ENCODE assay signal across 9 cellular contexts in the genomic region with DNA sequence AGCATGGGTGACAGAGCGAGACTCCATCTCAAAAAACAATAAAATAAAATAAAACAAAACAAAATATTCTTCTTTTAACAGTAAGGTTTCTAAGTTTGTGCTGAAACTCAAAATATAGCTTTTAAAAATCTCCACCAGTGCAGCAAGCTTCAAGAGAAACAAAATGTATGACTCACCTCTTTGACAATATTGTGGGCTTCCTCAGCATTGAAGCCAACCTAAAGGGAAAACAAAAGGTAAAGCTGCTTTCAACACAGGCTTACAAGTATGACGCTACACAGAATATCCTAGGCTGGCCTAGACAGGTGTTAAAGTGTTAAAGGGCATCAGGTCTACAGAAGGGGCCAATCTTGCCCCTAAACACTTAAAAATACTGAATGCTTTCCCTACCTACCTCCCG. TPM values are rescaled to one million over a fixed set of nuclear protein-coding genes. Genes with fewer than 3 reads are reported as not detected.
DNase-seq lines count a peak whose midpoint lies in the region; ATAC-seq, FAIRE-seq and TF ChIP-seq lines count a peak whose summit lies in the region.
"Had no signal": no experiment of that assay in that cellular context is flagged by ENCODE, and none has a peak within 500 bp of the region (broad histone marks: within the 10 kb centered on the region; RNA-seq: fewer than 3 reads in every experiment).

No MANE protein-coding gene starts in this region.

- no peak for TF ChIP-seq RAD21 in HCT116 (IDR thresholded peaks at IDR 0.05; ENCODE audit: low read depth)

- POLR2A ChIA-PET in HCT116 (lab: Charles Lee) (no interaction called here), endothelial cell of umbilical vein (lab: Charles Lee) (no interaction called here)

- H3K4me2 ChIP-seq in HCT116 (ENCODE audit: low read length), result peak overlapping the region; percentile 74
- peak overlapping the region; percentile 37 for H3K4me2 ChIP-seq in endothelial cell of umbilical vein (ENCODE audit: insufficient read depth, low read length)

- H3K27me3 ChIP-seq in HCT116 (ENCODE audit: insufficient read depth, low read length) (no peaks in the 10 kb centered on the region), endothelial cell of umbilical vein (ENCODE audit: control insufficient read depth in 2 of 2, insufficient read depth in 2 of 2, low read length in 2 of 2) (no peaks in the 10 kb centered on the region), psoas muscle (ENCODE audit: insufficient read depth in 3 of 3, low read length in 2 of 3) (peaks cover 0 to 7% (median 0%) of the 10 kb centered on the region in 3 donors)

- H3K9me3 ChIP-seq in HCT116 (ENCODE audit: control insufficient read depth in 1 of 2, insufficient read depth in 1 of 2, low read depth in 1 of 2, low read length in 2 of 2), result no peaks in the 10 kb centered on the region
- no peaks in the 10 kb centered on the region for H3K9me3 ChIP-seq in endothelial cell of umbilical vein (replicated peaks; ENCODE audit: control insufficient read depth, insufficient read depth, low read length)
- no peaks in the 10 kb centered on the region for H3K9me3 ChIP-seq in psoas muscle

- H3K9me2 ChIP-seq in HCT116 (ENCODE audit: insufficient read depth), result no peaks in the 10 kb centered on the region

- CTCF ChIA-PET in HCT116 (lab: Charles Lee) (no interaction called here), endothelial cell of umbilical vein (lab: Charles Lee) (interaction anchor here (1.1 to 1.2 kb wide), 2 partner anchors 23 to 65 kb away, joined by 3 read pairs; no protein-coding TSS in a partner anchor)

- no peaks in the 10 kb centered on the region for H3K36me3 ChIP-seq in HCT116 (ENCODE audit: control insufficient read depth in 1 of 2, insufficient read depth in 2 of 2, low read length in 2 of 2)
- no peaks in the 10 kb centered on the region for H3K36me3 ChIP-seq in endothelial cell of umbilical vein (ENCODE audit: control insufficient read depth in 2 of 2, extremely low read depth in 1 of 2, insufficient read depth in 2 of 2, low read length in 2 of 2)
- no peaks in the 10 kb centered on the region for H3K36me3 ChIP-seq in psoas muscle (ENCODE audit: insufficient read depth in 1 of 2, low read depth in 1 of 2)

- TF ChIP-seq POLR2A in HCT116 (IDR thresholded peaks at IDR 0.05; ENCODE audit: borderline replicate concordance, extremely low read depth, insufficient read depth, insufficient read length), result no peak
- TF ChIP-seq POLR2A in endothelial cell of umbilical vein (IDR thresholded peaks at IDR 0.05; ENCODE audit: low read depth, low read length), result no peak

- no peaks in the 10 kb centered on the region for H3K9me3 Mint-ChIP-seq in T-helper 1 cell treated with Interleukin-12 subunit alpha and Interleukin-12 subunit beta and Interleukin-4 antibody, amounts not matched to agents 30 μg/mL and 1 μg/mL, for 36 hours

- RAD21 ChIA-PET in HCT116 (lab: Charles Lee; ENCODE audit: low non-redundant PET in 1 of 2, low total read pairs in 2 of 2, uncharacterized antibody in 2 of 2, unreplicated experiment in 2 of 2), result no interaction called here

- dilution Hi-C loops in endothelial cell of umbilical vein (cut with MboI; ENCODE audit: extremely low pct_ligation_motif_present, low sequenced_read_pairs), result no loop called here

- peaks cover 8% of the 10 kb centered on the region for H3K4me1 Mint-ChIP-seq in T-helper 1 cell treated with Interleukin-12 subunit alpha and Interleukin-12 subunit beta and Interleukin-4 antibody, amounts not matched to agents 30 μg/mL and 1 μg/mL, for 36 hours (ENCODE audit: low read depth)

- H3K79me2 ChIP-seq in HCT116 (ENCODE audit: insufficient read depth, low read length) (no peaks in the 10 kb centered on the region), endothelial cell of umbilical vein (ENCODE audit: control insufficient read depth, insufficient read depth, low read length) (peaks cover 2% of the 10 kb centered on the region)

- H4K20me1 ChIP-seq in HCT116 (ENCODE audit: insufficient read depth) (no peaks in the 10 kb centered on the region), endothelial cell of umbilical vein (replicated peaks; ENCODE audit: control insufficient read depth, extremely low read depth, insufficient read depth, low read length) (no peaks in the 10 kb centered on the region)

- H3K4me3 Mint-ChIP-seq in T-helper 1 cell treated with Interleukin-12 subunit alpha and Interleukin-12 subunit beta and Interleukin-4 antibody, amounts not matched to agents 30 μg/mL and 1 μg/mL, for 36 hours, result peak overlapping the region; percentile 72

- H3K27me3 Mint-ChIP-seq in T-helper 1 cell treated with Interleukin-12 subunit alpha and Interleukin-12 subunit beta and Interleukin-4 antibody, amounts not matched to agents 30 μg/mL and 1 μg/mL, for 36 hours (ENCODE audit: low read depth), result no peaks in the 10 kb centered on the region

- H3K36me3 Mint-ChIP-seq in T-helper 1 cell treated with Interleukin-12 subunit alpha and Interleukin-12 subunit beta and Interleukin-4 antibody, amounts not matched to agents 30 μg/mL and 1 μg/mL, for 36 hours (ENCODE audit: low read depth), result peaks cover 4% of the 10 kb centered on the region

- TF ChIP-seq CTCF in HCT116 (IDR thresholded peaks at IDR 0.05 in 2 of 3, conservative IDR thresholded peaks at IDR 0.05 in 1 of 3; ENCODE audit: borderline replicate concordance in 1 of 3, insufficient read depth in 1 of 3, low read depth in 2 of 3, low read length in 2 of 3) (no peak), endothelial cell of umbilical vein (IDR thresholded peaks at IDR 0.05; ENCODE audit: extremely low read depth in 1 of 2, insufficient read depth in 1 of 2, low read depth in 1 of 2, low read length in 2 of 2) (no peak), psoas muscle (IDR thresholded peaks at IDR 0.05) (no peak)

- ATAC-seq in HCT116 (no peak), psoas muscle (no peak), HG02610 (IDR thresholded peaks at IDR 0.05; ENCODE audit: unreplicated experiment) (no peak)

- peak overlapping the region in 1 of 2 experiments; percentile 68; a peak in 2 of 4 replicates for H3K4me3 ChIP-seq in HCT116 (replicated peaks in 1 of 2; ENCODE audit: low read depth in 1 of 2, low read length in 2 of 2)
- H3K4me3 ChIP-seq in endothelial cell of umbilical vein (replicated peaks in 1 of 3; ENCODE audit: insufficient read depth in 1 of 3, low read depth in 1 of 3, low read length in 3 of 3), result peak overlapping the region in 1 of 3 experiments; percentile 21
- H3K4me3 ChIP-seq in psoas muscle, result peak overlapping the region; percentile 81

- no peak overlapping the region for H2AFZ ChIP-seq in HCT116 (ENCODE audit: low read depth, low read length, poor library complexity, severe bottlenecking)
- no peak overlapping the region for H2AFZ ChIP-seq in endothelial cell of umbilical vein (ENCODE audit: low read depth, low read length)

- BruUV-seq in HCT116 (replicated peaks; lab: Mats Ljungman, UMichigan) (no TSS peak), endothelial cell of umbilical vein (replicated peaks; lab: Mats Ljungman, UMichigan) (no TSS peak)

- H3K27ac Mint-ChIP-seq in T-helper 1 cell treated with Interleukin-12 subunit alpha and Interleukin-12 subunit beta and Interleukin-4 antibody, amounts not matched to agents 30 μg/mL and 1 μg/mL, for 36 hours, result peak overlapping the region; percentile 79

- intact Hi-C loops in HCT116 (cut with micrococcal nuclease), result no loop called here
- intact Hi-C loops in endothelial cell of umbilical vein (cut with micrococcal nuclease), result loop anchor here (5.0 to 10.0 kb wide), 2 partner anchors 76 to 329 kb away; no protein-coding TSS in a partner anchor
- intact Hi-C loops in psoas muscle (cut with DNase I), result no loop called here

- H3K4me1 ChIP-seq in HCT116 (ENCODE audit: control insufficient read depth in 1 of 2, insufficient read depth in 2 of 2, low read length in 2 of 2) (peaks cover 0 to 4% of the 10 kb centered on the region in 2 experiments; a peak in 1 of 4 replicates), endothelial cell of umbilical vein (ENCODE audit: control insufficient read depth, extremely low read depth, insufficient read depth, low read length) (peaks cover 3% of the 10 kb centered on the region), psoas muscle (no peaks in the 10 kb centered on the region)

- WGBS in psoas muscle, 3 donors, result 67 to 92% (median 88%) methylated on average over 3 of the region's 3 CpGs

- DNase-seq in HCT116 (ENCODE audit: low read depth, low spot score), result no peak
- peak; percentile 5 for DNase-seq in endothelial cell of umbilical vein (ENCODE audit: low read depth, low spot score)
- DNase-seq in psoas muscle, result no peak
- DNase-seq in inferior parietal cortex (ENCODE audit: extremely low spot score), result no peak
- DNase-seq in SIG-M5 treated with dmso at 0.1 percent for 504 hours (lab: John Stamatoyannopoulos, UW; ENCODE audit: unreplicated experiment), result no peak
- DNase-seq: activated CD4-positive, CD25-positive, alpha-beta regulatory T cell treated with anti-CD3 and anti-CD28 coated beads, Interleukin-2, amount 50 U/mL, for 72 hours had no signal

- no peaks in the 10 kb centered on the region for H3K9me1 ChIP-seq in endothelial cell of umbilical vein (replicated peaks; ENCODE audit: control insufficient read depth, extremely low read depth, insufficient read depth, low read length)

- no peak overlapping the region for H3K27ac ChIP-seq in HCT116 (ENCODE audit: low read depth, low read length)
- no peak overlapping the region for H3K27ac ChIP-seq in endothelial cell of umbilical vein (ENCODE audit: insufficient read depth, low read depth, low read length)
- H3K27ac ChIP-seq in psoas muscle, result no peak overlapping the region

- H3K9ac ChIP-seq in HCT116 (ENCODE audit: low read length) (no peak overlapping the region), endothelial cell of umbilical vein (replicated peaks; ENCODE audit: extremely low read depth, insufficient read depth, low read length) (no peak overlapping the region)

- FAIRE-seq in endothelial cell of umbilical vein (lab: Jason Lieb, UNC), result no peak
- FAIRE-seq: GM12892 had no signal

TF ChIP-seq in HCT116, 20 proteins besides CTCF, POLR2A, EP300 and RAD21 (continues in another document):
- no peak for TF ChIP-seq EZH2 (IDR thresholded peaks at IDR 0.05)
- TF ChIP-seq SIN3A (IDR thresholded peaks at IDR 0.05; ENCODE audit: low read depth), result no peak

TF ChIP-seq in endothelial cell of umbilical vein, 7 proteins besides CTCF, POLR2A, EP300 and RAD21 (continues in another document):
- TF ChIP-seq JUN (IDR thresholded peaks at IDR 0.05; ENCODE audit: borderline replicate concordance, insufficient read depth, insufficient read length, low read depth), result peak; percentile 19

RNA-seq across cellular contexts. Expression of gene DYNLT3, which starts 1.2 kb away (rescaled TPM):
- total RNA-seq in HCT116 (2021; ENCODE audit: unreplicated experiment) (20.9 TPM), endothelial cell of umbilical vein (22.8 and 25.8 TPM in 2 replicates), psoas muscle (10 to 100 TPM; 12.8 to 16.9 (median 14.5) TPM)
- polyA plus RNA-seq in HCT116 (2012), result 8.7 and 10.0 TPM in 2 replicates
- polyA plus RNA-seq in endothelial cell of umbilical vein (7.0 and 9.3 TPM in 2 replicates), psoas muscle (10 to 100 TPM in 2 of 3 donors, 1 to 10 TPM in 1; 9.1 to 12.5 (median 11.2) TPM)
- 10.6 and 10.8 TPM in 2 replicates for polyA plus RNA-seq in endothelial cell of umbilical vein (2011; cell fraction: cytosol; rRNA removed)
- polyA plus RNA-seq in endothelial cell of umbilical vein (2011; cell fraction: nucleus; rRNA removed), result 4.6 and 5.5 TPM in 2 replicates
- 26.3 and 32.2 TPM in 2 replicates for polyA plus RNA-seq in endothelial cell of umbilical vein (2012)
- polyA minus RNA-seq in endothelial cell of umbilical vein, result 11.2 and 14.1 TPM in 2 replicates
- 11.4 TPM for polyA minus RNA-seq in endothelial cell of umbilical vein (2011; cell fraction: cytosol; rRNA and poly(A)+ RNA removed)
- polyA minus RNA-seq in endothelial cell of umbilical vein (2011; cell fraction: nucleus; rRNA and poly(A)+ RNA removed), result 2.9 and 3.2 TPM in 2 replicates
